Comparison of ENCODE assay signal across 8 cellular contexts in genomic region chr14:22391908-22392307, GRCh38.
DNase-seq lines count a peak whose midpoint lies in the region; ATAC-seq and TF ChIP-seq lines count a peak whose summit lies in the region.

No MANE protein-coding gene starts in this region.

- H3K4me1 ChIP-seq in neutrophil (ENCODE audit: control insufficient read depth in 1 of 2, insufficient read depth in 1 of 2, low read depth in 1 of 2, low read length in 1 of 2): peaks cover 19 to 35% of the 10 kb centered on the region in 2 experiments

- no peaks in the 10 kb centered on the region for H3K4me1 Mint-ChIP-seq in activated T-helper 17 cell treated with anti-CD3 and anti-CD28 coated beads, Interleukin-2, amount 50 U/mL, for 72 hours

- H3K79me2 ChIP-seq in SU-DHL-6 (ENCODE audit: insufficient read depth, low read length): no peaks in the 10 kb centered on the region; the same call in 1 of the 2 replicates

- H3K27ac ChIP-seq in SU-DHL-6 (ENCODE audit: low read depth, low read length) (peak overlapping the region; percentile 87), neutrophil (peak overlapping the region; percentile 79)

- DNase-seq in SIG-M5 treated with dmso at 0.1 percent for 504 hours (lab: John Stamatoyannopoulos, UW; ENCODE audit: unreplicated experiment) (peak; percentile 82), SIG-M5 (lab: John Stamatoyannopoulos, UW) (no peak), KBM-7 (peak; percentile 89), foreskin melanocyte (peak; percentile 42)
- DNase-seq in stimulated activated CD4-positive, alpha-beta T cell treated with anti-CD3 and anti-CD28 coated beads, Interleukin-4, amount 100 ng/mL, for 24 hours: no peak

- H3F3A ChIP-seq in SU-DHL-6 (ENCODE audit: insufficient read depth): no peaks in the 10 kb centered on the region

- no peaks in the 10 kb centered on the region for H3K9me3 Mint-ChIP-seq in activated T-helper 17 cell treated with anti-CD3 and anti-CD28 coated beads, Interleukin-2, amount 50 U/mL, for 72 hours

- H3K9me3 ChIP-seq in SU-DHL-6 (ENCODE audit: insufficient read depth, low read length): no peaks in the 10 kb centered on the region
- no peaks in the 10 kb centered on the region for H3K9me3 ChIP-seq in neutrophil

- peak overlapping the region; percentile 11 for H2AFZ ChIP-seq in SU-DHL-6 (ENCODE audit: low read depth, low read length, severe bottlenecking)

- no peak for ATAC-seq in activated T-helper 17 cell treated with anti-CD3 and anti-CD28 coated beads, Interleukin-2, amount 50 U/mL, for 72 hours (replicated peaks)

- no peaks in the 10 kb centered on the region for H3K9me2 ChIP-seq in SU-DHL-6 (replicated peaks; ENCODE audit: insufficient read depth, low read length)

- peak; percentile 63 for TF ChIP-seq CTCF in SU-DHL-6 (IDR thresholded peaks at IDR 0.05; ENCODE audit: insufficient read depth, low read length, poor library complexity, severe bottlenecking)
- TF ChIP-seq CTCF in neutrophil (IDR thresholded peaks at IDR 0.05): peak; percentile 74

- H3K36me3 ChIP-seq in SU-DHL-6 (ENCODE audit: low read length) (no peaks in the 10 kb centered on the region), neutrophil (no peaks in the 10 kb centered on the region)

- peak overlapping the region; percentile 23 for H3K4me2 ChIP-seq in SU-DHL-6 (ENCODE audit: low read depth, low read length, poor library complexity, severe bottlenecking)

- H3K4me3 Mint-ChIP-seq in activated T-helper 17 cell treated with anti-CD3 and anti-CD28 coated beads, Interleukin-2, amount 50 U/mL, for 72 hours: no peak overlapping the region

- H3K27me3 Mint-ChIP-seq in activated T-helper 17 cell treated with anti-CD3 and anti-CD28 coated beads, Interleukin-2, amount 50 U/mL, for 72 hours: no peaks in the 10 kb centered on the region

- no peaks in the 10 kb centered on the region for H3K36me3 Mint-ChIP-seq in activated T-helper 17 cell treated with anti-CD3 and anti-CD28 coated beads, Interleukin-2, amount 50 U/mL, for 72 hours (ENCODE audit: low read depth)

- H4K20me1 ChIP-seq in SU-DHL-6 (ENCODE audit: low read depth, low read length): no peaks in the 10 kb centered on the region

- no peak overlapping the region for H3K4me3 ChIP-seq in SU-DHL-6 (ENCODE audit: insufficient read depth, low read length, poor library complexity, severe bottlenecking)
- peak overlapping the region; percentile 19 to 39 for H3K4me3 ChIP-seq in neutrophil (ENCODE audit: low read depth in 1 of 2, low read length in 1 of 2)

- in situ Hi-C loops in KBM-7 (cut with MboI; ENCODE audit: low pct_unique_long_range_greater_than_20kb, low sequenced_read_pairs): loop anchor here (10.0 kb wide), 1 partner anchor 83 kb away; no protein-coding TSS in a partner anchor

- peak overlapping the region; percentile 45 for H3K9ac ChIP-seq in SU-DHL-6 (ENCODE audit: low read length)

- no peak overlapping the region for H3K27ac Mint-ChIP-seq in activated T-helper 17 cell treated with anti-CD3 and anti-CD28 coated beads, Interleukin-2, amount 50 U/mL, for 72 hours

- H3K27me3 ChIP-seq in SU-DHL-6 (ENCODE audit: low read length) (no peaks in the 10 kb centered on the region), neutrophil (no peaks in the 10 kb centered on the region)

Comparison
In these comparisons a context has a peak if more than half of its experiments do, and no peak if none do; other contexts are left out.
1. DNase-seq: peak in SIG-M5 treated with dmso at 0.1 percent for 504 hours (single experiment), KBM-7 (single experiment) and foreskin melanocyte (single experiment); none in SIG-M5 (single experiment) and stimulated activated CD4-positive, alpha-beta T cell treated with anti-CD3 and anti-CD28 coated beads, Interleukin-4, amount 100 ng/mL, for 24 hours (single experiment).